Comparison of ENCODE assay signal across 25 cellular contexts in genomic region chr13:49932066-49932465, GRCh38. TPM values are rescaled to one million over a fixed set of nuclear protein-coding genes. Genes with fewer than 3 reads are reported as not detected.
DNase-seq lines count a peak whose midpoint lies in the region; ATAC-seq, FAIRE-seq and TF ChIP-seq lines count a peak whose summit lies in the region.
"Had no signal": no experiment of that assay in that cellular context is flagged by ENCODE, and none has a peak within 500 bp of the region (broad histone marks: within the 10 kb centered on the region; RNA-seq: fewer than 3 reads in every experiment).

No MANE protein-coding gene starts in this region.

- H2BK5ac ChIP-seq in mesenchymal stem cell (ENCODE audit: low read depth, low read length, poor library complexity, severe bottlenecking): no peak overlapping the region

- H3K4me1 ChIP-seq in mesenchymal stem cell (ENCODE audit: control insufficient read depth, insufficient read depth, low read depth, low read length) (peaks cover 1% of the 10 kb centered on the region), kidney (ENCODE audit: control insufficient read depth in 1 of 2, insufficient read depth in 1 of 2, low read depth in 1 of 2, low read length in 2 of 2) (peaks cover 0 to 3% of the 10 kb centered on the region in 2 donors), HepG2 (ENCODE audit: insufficient read depth, low read length) (peaks cover 16% of the 10 kb centered on the region; the same call in 1 of the 2 replicates)

- no peaks in the 10 kb centered on the region for H3K27me3 ChIP-seq in SU-DHL-6 (ENCODE audit: low read length)
- no peaks in the 10 kb centered on the region for H3K27me3 ChIP-seq in mesenchymal stem cell (ENCODE audit: control insufficient read depth in 1 of 2, insufficient read depth in 1 of 2, low read length in 2 of 2)
- H3K27me3 ChIP-seq in HepG2 (ENCODE audit: control insufficient read depth in 1 of 2, insufficient read depth in 2 of 2, low read length in 2 of 2): no peaks in the 10 kb centered on the region; a peak in 1 of 5 replicates
- H3K27me3 ChIP-seq: BE2C; BLaER1 treated with 17β-estradiol and CSF1 and Interleukin-3, amounts not matched to agents 10 nM and 100 nM had no signal

- in situ Hi-C loops in HepG2 (cut with HindIII; ENCODE audit: extremely low pct_ligation_motif_present, low pct_unique_long_range_greater_than_20kb): no loop called here

- no CpG with 5 or more reads among the region's 2 CpGs for WGBS in mesenchymal stem cell
- WGBS in HepG2 (ENCODE audit: low lambda C conversion rate): 92% methylated on average over 2 of the region's 2 CpGs

- no peak for TF ChIP-seq POLR2A in HepG2 (IDR thresholded peaks at IDR 0.05; ENCODE audit: insufficient read depth in 1 of 2, low read depth in 2 of 2, low read length in 2 of 2)

- FAIRE-seq in kidney (lab: Jason Lieb, UNC) (no peak), HepG2 (lab: Jason Lieb, UNC) (no peak)
- FAIRE-seq: A549, D721Med, GM12878 had no signal

- no peak overlapping the region for H2BK12ac ChIP-seq in mesenchymal stem cell (ENCODE audit: low read length in 2 of 2)

- H3K18ac ChIP-seq in mesenchymal stem cell (ENCODE audit: low read depth in 1 of 2, low read length in 2 of 2): no peak overlapping the region

- H3K23ac ChIP-seq in mesenchymal stem cell (ENCODE audit: low read length in 2 of 2): no peak overlapping the region

- no peaks in the 10 kb centered on the region for H3K9me2 ChIP-seq in SU-DHL-6 (replicated peaks; ENCODE audit: insufficient read depth, low read length)

- no peak for ATAC-seq in HepG2
- ATAC-seq in HG03432 (IDR thresholded peaks at IDR 0.05; ENCODE audit: unreplicated experiment): no peak
- ATAC-seq: A549, GM12878, GM23338 had no signal

- POLR2A ChIA-PET in HepG2 (lab: Yijun Ruan, JAX): no interaction called here

- H2AFZ ChIP-seq in SU-DHL-6 (ENCODE audit: low read depth, low read length, severe bottlenecking): no peak overlapping the region
- H2AFZ ChIP-seq in mesenchymal stem cell (ENCODE audit: low read depth, low read length): no peak overlapping the region
- no peak overlapping the region for H2AFZ ChIP-seq in HepG2 (ENCODE audit: low read length)
- H2AFZ ChIP-seq: GM23338 had no signal

- H3K27ac ChIP-seq in SU-DHL-6 (ENCODE audit: low read depth, low read length): no peak overlapping the region
- no peak overlapping the region for H3K27ac ChIP-seq in mesenchymal stem cell (ENCODE audit: low read length, poor library complexity, severe bottlenecking)
- H3K27ac ChIP-seq in kidney (ENCODE audit: low read depth in 2 of 2, low read length in 2 of 2): no peak overlapping the region
- H3K27ac ChIP-seq in HepG2 (ENCODE audit: extremely low read length, insufficient read depth, low read length): no peak overlapping the region
- H3K27ac ChIP-seq: A549 had no signal

- no peak overlapping the region for H4K8ac ChIP-seq in mesenchymal stem cell (ENCODE audit: low read length)

- H3K9me3 ChIP-seq in SU-DHL-6 (ENCODE audit: insufficient read depth, low read length): no peaks in the 10 kb centered on the region
- H3K9me3 ChIP-seq in mesenchymal stem cell (ENCODE audit: control insufficient read depth, low read length): no peaks in the 10 kb centered on the region
- H3K9me3 ChIP-seq in kidney (ENCODE audit: control insufficient read depth in 1 of 2, low read length in 2 of 2): no peaks in the 10 kb centered on the region
- no peaks in the 10 kb centered on the region for H3K9me3 ChIP-seq in HepG2 (ENCODE audit: low read length)
- H3K9me3 ChIP-seq: A549, BE2C had no signal

- CTCF ChIA-PET in HepG2 (lab: Yijun Ruan, JAX; ENCODE audit: low intra/inter-chr PET ratio, low total read pairs): no interaction called here

- no peaks in the 10 kb centered on the region for H3F3A ChIP-seq in SU-DHL-6 (ENCODE audit: insufficient read depth)

- H2BK15ac ChIP-seq in mesenchymal stem cell (ENCODE audit: low read depth, poor library complexity, severe bottlenecking): no peak overlapping the region

- TF ChIP-seq CTCF in SU-DHL-6 (IDR thresholded peaks at IDR 0.05; ENCODE audit: insufficient read depth, low read length, poor library complexity, severe bottlenecking): no peak
- no peak for TF ChIP-seq CTCF in fibroblast of mammary gland (conservative IDR thresholded peaks at IDR 0.05; ENCODE audit: control insufficient read depth, insufficient read depth, low read depth, low read length)
- no peak for TF ChIP-seq CTCF in kidney (IDR thresholded peaks at IDR 0.05; ENCODE audit: borderline replicate concordance, extremely low read depth, insufficient read depth)
- no peak for TF ChIP-seq CTCF in HepG2 (CRISPR knock-in tag; IDR thresholded peaks at IDR 0.05)

- H4K91ac ChIP-seq in mesenchymal stem cell (ENCODE audit: low read length): no peak overlapping the region

- H2AK5ac ChIP-seq in mesenchymal stem cell (ENCODE audit: low read length, severe bottlenecking): no peak overlapping the region

- H2BK120ac ChIP-seq in mesenchymal stem cell (ENCODE audit: low read depth, low read length): no peak overlapping the region

- peak overlapping the region; percentile 0 for H3K4me2 ChIP-seq in SU-DHL-6 (ENCODE audit: low read depth, low read length, poor library complexity, severe bottlenecking)
- no peak overlapping the region for H3K4me2 ChIP-seq in mesenchymal stem cell (ENCODE audit: low read length, poor library complexity, severe bottlenecking)
- no peak overlapping the region for H3K4me2 ChIP-seq in HepG2 (ENCODE audit: low read depth, low read length)
- H3K4me2 ChIP-seq: A549, GM23338 had no signal

- no peaks in the 10 kb centered on the region for H3K36me3 ChIP-seq in SU-DHL-6 (ENCODE audit: low read length)
- peaks cover 0 to 28% of the 10 kb centered on the region in 2 experiments for H3K36me3 ChIP-seq in mesenchymal stem cell (ENCODE audit: control insufficient read depth in 1 of 2, insufficient read depth in 2 of 2, low read depth in 1 of 2, low read length in 2 of 2)
- H3K36me3 ChIP-seq in kidney (ENCODE audit: control insufficient read depth in 1 of 2, insufficient read depth in 2 of 2, low read length in 2 of 2): no peaks in the 10 kb centered on the region
- H3K36me3 ChIP-seq in HepG2 (replicated peaks in 1 of 2; ENCODE audit: control insufficient read depth in 1 of 2, insufficient read depth in 2 of 2, low read length in 2 of 2): 0 out of 5 replicates have a peak, but pooled peaks cover 0 to 2% of the 10 kb centered on the region in 2 experiments
- H3K36me3 ChIP-seq: BE2C had no signal

- H3K4me3 ChIP-seq in SU-DHL-6 (ENCODE audit: insufficient read depth, low read length, poor library complexity, severe bottlenecking) (no peak overlapping the region), fibroblast of mammary gland (ENCODE audit: control insufficient read depth, low read depth, low read length) (no peak overlapping the region), mesenchymal stem cell (ENCODE audit: insufficient read depth in 1 of 2, low read depth in 1 of 2, low read length in 2 of 2) (no peak overlapping the region), kidney (ENCODE audit: low read length in 2 of 2) (no peak overlapping the region), HepG2 (replicated peaks in 1 of 3; ENCODE audit: insufficient read depth in 1 of 3, low read depth in 2 of 3, low read length in 3 of 3) (no peak overlapping the region)
- H3K4me3 ChIP-seq: A549; BLaER1 treated with 17β-estradiol and CSF1 and Interleukin-3, amounts not matched to agents 10 nM and 100 nM; GM12878; GM23338 had no signal

- H3K79me2 ChIP-seq in SU-DHL-6 (ENCODE audit: insufficient read depth, low read length) (peaks cover 16% of the 10 kb centered on the region), HepG2 (ENCODE audit: insufficient read depth, low read length) (peaks cover 7% of the 10 kb centered on the region)

- no peak overlapping the region for H3K14ac ChIP-seq in mesenchymal stem cell (ENCODE audit: low read length in 2 of 2)

- peaks cover 18% of the 10 kb centered on the region for H3K79me1 ChIP-seq in mesenchymal stem cell (replicated peaks; ENCODE audit: low read length, poor library complexity, severe bottlenecking)

- no peak overlapping the region for H3K4ac ChIP-seq in mesenchymal stem cell (ENCODE audit: low read depth in 1 of 2, low read length in 2 of 2)

- TF ChIP-seq RAD21 in HepG2 (CRISPR knock-in tag; IDR thresholded peaks at IDR 0.05): no peak

- no peak overlapping the region for H3K9ac ChIP-seq in SU-DHL-6 (ENCODE audit: low read length)
- H3K9ac ChIP-seq in mesenchymal stem cell (ENCODE audit: low read length): no peak overlapping the region
- H3K9ac ChIP-seq in kidney (ENCODE audit: low read length in 2 of 2): no peak overlapping the region
- H3K9ac ChIP-seq in HepG2 (ENCODE audit: insufficient read depth, low read depth, low read length): no peak overlapping the region
- H3K9ac ChIP-seq: BLaER1 treated with 17β-estradiol and CSF1 and Interleukin-3, amounts not matched to agents 10 nM and 100 nM had no signal

- H4K20me1 ChIP-seq in SU-DHL-6 (ENCODE audit: low read depth, low read length) (no peaks in the 10 kb centered on the region), HepG2 (ENCODE audit: insufficient read depth, low read length) (no peaks in the 10 kb centered on the region)
- H4K20me1 ChIP-seq: BLaER1 treated with 17β-estradiol and CSF1 and Interleukin-3, amounts not matched to agents 10 nM and 100 nM had no signal

- TF ChIP-seq EP300 in HepG2 (IDR thresholded peaks at IDR 0.05; ENCODE audit: low read depth in 2 of 2, low read length in 2 of 2): no peak
- TF ChIP-seq EP300 in HepG2 (CRISPR knock-in tag; IDR thresholded peaks at IDR 0.05; ENCODE audit: borderline replicate concordance): no peak

- no TSS peak for BruUV-seq in HepG2 (replicated peaks; lab: Mats Ljungman, UMichigan)

- intact Hi-C loops in kidney (cut with DNase I) (no loop called here), HepG2 (cut with micrococcal nuclease; ENCODE audit: unreplicated experiment) (no loop called here)

- DNase-seq in HCEC 1CT (peak; percentile 51), fibroblast of mammary gland (ENCODE audit: low read depth) (peak; percentile 19), mesenchymal stem cell (peak; percentile 27), kidney (no peak), HepG2 (ENCODE audit: low spot score) (no peak)
- DNase-seq in stimulated activated naive CD4-positive, alpha-beta T cell (lab: John Stamatoyannopoulos, UW): no peak
- DNase-seq: 8988T; ACHN; AML-193; BE2C; CD4-positive, alpha-beta T cell; CD8-positive, alpha-beta memory T cell; DMS 273 treated with DMSO at 0.1 percent for 48 hours; DMS79; EL; GDM1; H9; HFFc6 had no signal

RNA-seq across cellular contexts. Expression of gene SPRYD7, which starts 4.1 kb away (rescaled TPM):
- polyA plus RNA-seq in mesenchymal stem cell (2013, experiment 1 of 2): 14.3 TPM
- polyA plus RNA-seq in mesenchymal stem cell (2013, experiment 2 of 2): 15.1 TPM
- total RNA-seq in kidney (6.6 TPM), HepG2 (2016; rRNA removed; fragmentation: Illumina TruSeq; extraction: Trizol) (5.9 and 6.8 TPM in 2 replicates)
- polyA plus RNA-seq in kidney (ENCODE audit: insufficient read depth, low read depth, low replicate concordance) (12.1 TPM), HepG2 (2011; rRNA removed) (2.2 and 2.7 TPM in 2 replicates)
- 0.97 and 1.0 TPM in 2 replicates for total RNA-seq in HepG2 (2016; cell fraction: cytosol; rRNA removed; fragmentation: Illumina TruSeq; extraction: Trizol; ENCODE audit: low read depth)
- total RNA-seq in HepG2 (2016; cell fraction: insoluble cytoplasmic fraction; rRNA removed; fragmentation: Illumina TruSeq; extraction: Trizol): 5.3 and 8.0 TPM in 2 replicates
- total RNA-seq in HepG2 (2016; cell fraction: membrane; rRNA removed; fragmentation: Illumina TruSeq; extraction: Trizol): 2.8 TPM in 2 replicates
- total RNA-seq in HepG2 (2016; cell fraction: nucleus; rRNA removed; fragmentation: Illumina TruSeq; extraction: Trizol): 2.6 and 3.9 TPM in 2 replicates
- 1.2 and 1.7 TPM in 2 replicates for polyA plus RNA-seq in HepG2 (2011; cell fraction: cytosol; rRNA removed)
- polyA plus RNA-seq in HepG2 (2011; cell fraction: nucleus; rRNA removed): 1.6 TPM in 2 replicates
- polyA plus RNA-seq in HepG2 (2012): 4.8 and 6.4 TPM in 2 replicates
- polyA plus RNA-seq in HepG2 (2016; cell fraction: cytosol; fragmentation: Illumina TruSeq; extraction: Trizol; ENCODE audit: low read depth): 0.95 and 1.1 TPM in 2 replicates
- polyA plus RNA-seq in HepG2 (2016; cell fraction: insoluble cytoplasmic fraction; fragmentation: Illumina TruSeq; extraction: Trizol; ENCODE audit: low read depth): 11.8 and 13.0 TPM in 2 replicates
- polyA plus RNA-seq in HepG2 (2016; cell fraction: membrane; fragmentation: Illumina TruSeq; extraction: Trizol; ENCODE audit: low read depth): 2.9 and 3.0 TPM in 2 replicates
- polyA plus RNA-seq in HepG2 (2016; cell fraction: nucleus; fragmentation: Illumina TruSeq; extraction: Trizol; ENCODE audit: insufficient read depth, low read depth): 6.9 and 7.1 TPM in 2 replicates
- polyA minus RNA-seq in HepG2 (2011; rRNA and poly(A)+ RNA removed; ENCODE audit: low replicate concordance): 0.80 and 0.82 TPM in 2 replicates
- polyA minus RNA-seq in HepG2 (2011; cell fraction: cytosol; rRNA and poly(A)+ RNA removed): 1.5 and 1.9 TPM in 2 replicates
- 2.7 and 3.2 TPM in 2 replicates for polyA minus RNA-seq in HepG2 (2011; cell fraction: nucleus; rRNA and poly(A)+ RNA removed)

Comparison
In these comparisons a context has a peak if more than half of its experiments do, and no peak if none do; other contexts are left out.
1. DNase-seq: peak in HCEC 1CT (single experiment), fibroblast of mammary gland (single experiment) and mesenchymal stem cell (single experiment); none in stimulated activated naive CD4-positive, alpha-beta T cell (0 of 6), kidney (single experiment) and HepG2 (single experiment).